19 cellular contexts compared by ENCODE assay signal in the genomic region with DNA sequence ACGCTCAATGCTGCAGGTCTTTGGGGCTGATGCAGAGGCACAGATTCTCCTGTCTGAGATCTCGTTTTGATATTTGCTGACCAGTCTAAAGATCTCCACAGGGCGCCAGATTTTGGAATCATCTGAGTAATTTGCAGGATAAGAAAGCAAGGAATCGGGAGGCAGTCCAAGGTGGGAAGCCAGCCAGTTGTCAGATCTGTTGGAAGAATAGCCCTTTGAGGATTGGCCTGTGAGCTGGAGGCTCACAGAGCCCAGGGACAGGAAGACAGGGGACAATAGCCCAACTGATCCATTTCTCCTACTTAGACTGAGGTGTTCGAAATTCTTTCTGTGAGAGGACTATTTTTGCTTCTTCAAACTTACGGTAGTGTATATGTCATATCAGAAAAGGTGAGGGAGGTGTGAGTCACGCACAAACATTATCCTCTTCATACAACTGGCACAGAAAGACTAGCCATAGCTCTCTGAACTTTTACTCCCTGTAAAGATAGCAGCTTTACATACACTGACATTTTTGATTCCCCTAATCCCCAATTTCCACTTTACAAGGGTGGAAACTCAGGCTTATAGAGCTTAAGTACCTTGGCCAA. TPM values are rescaled to one million over a fixed set of nuclear protein-coding genes. Genes with fewer than 3 reads are reported as not detected.
A peak's percentile ranks its signal among the peaks of the same experiment; 100 is the strongest.
DNase-seq lines count a peak whose midpoint lies in the region; ATAC-seq and TF ChIP-seq lines count a peak whose summit lies in the region.
"Had no signal": no experiment of that assay in that cellular context is flagged by ENCODE, and none has a peak within 500 bp of the region (broad histone marks: within the 10 kb centered on the region; RNA-seq: fewer than 3 reads in every experiment).

No MANE protein-coding gene starts in this region.

- peak overlapping the region; percentile 21 for H3K27ac Mint-ChIP-seq in activated naive CD8-positive, alpha-beta T cell treated with anti-CD3 and anti-CD28 coated beads for 36 hours
- H3K27ac Mint-ChIP-seq in activated naive CD8-positive, alpha-beta T cell treated with anti-CD3 and anti-CD28 coated beads, Interleukin-2, amount 50 U/mL, for 24 hours: no peak overlapping the region
- H3K27ac Mint-ChIP-seq in activated T-helper 17 cell treated with anti-CD3 and anti-CD28 coated beads, Interleukin-2, amount 50 U/mL, for 72 hours: peak overlapping the region; percentile 38
- H3K27ac Mint-ChIP-seq in naive thymus-derived CD8-positive, alpha-beta T cell: peak overlapping the region in 5 of 10 donors; percentile 9 to 67 (median 18)

- H3K4me3 ChIP-seq in lower leg skin (ENCODE audit: low read depth, poor library complexity, severe bottlenecking) (no peak overlapping the region), left lung (no peak overlapping the region)
- H3K4me3 ChIP-seq: cardiac muscle cell, tibial artery had no signal

- DNase-seq in activated naive CD8-positive, alpha-beta T cell treated with anti-CD3 and anti-CD28 coated beads for 36 hours: no peak
- no peak for DNase-seq in activated naive CD8-positive, alpha-beta T cell treated with anti-CD3 and anti-CD28 coated beads, Interleukin-2, amount 50 U/mL, for 24 hours
- DNase-seq in inferior parietal cortex (ENCODE audit: extremely low spot score) (peak; percentile 38), substantia nigra (lab: John Stamatoyannopoulos, UW) (peak in 44 of 49 donors; percentile 0 to 67 (median 30)), lower leg skin (ENCODE audit: low spot score in 2 of 2) (no peak), left lung (no peak)
- DNase-seq in naive thymus-derived CD8-positive, alpha-beta T cell: no peak
- DNase-seq: effector CD4-positive, alpha-beta T cell; GDM1; NCI-H2227 treated with DMSO at 0.1 percent for 48 hours; stimulated activated CD4-positive, alpha-beta T cell treated with anti-CD3 and anti-CD28 coated beads, Interleukin-4, amount 100 ng/mL, for 1 hour; tibial artery had no signal

- TF ChIP-seq POLR2A in lower leg skin (IDR thresholded peaks at IDR 0.05): no peak

- POLR2A ChIA-PET in naive thymus-derived CD8-positive, alpha-beta T cell (lab: Charles Lee): no interaction called here

- no peaks in the 10 kb centered on the region for H3K27me3 Mint-ChIP-seq in activated naive CD8-positive, alpha-beta T cell treated with anti-CD3 and anti-CD28 coated beads for 36 hours
- no peaks in the 10 kb centered on the region for H3K27me3 Mint-ChIP-seq in activated naive CD8-positive, alpha-beta T cell treated with anti-CD3 and anti-CD28 coated beads, Interleukin-2, amount 50 U/mL, for 24 hours
- no peaks in the 10 kb centered on the region for H3K27me3 Mint-ChIP-seq in activated T-helper 17 cell treated with anti-CD3 and anti-CD28 coated beads, Interleukin-2, amount 50 U/mL, for 72 hours
- no peaks in the 10 kb centered on the region for H3K27me3 Mint-ChIP-seq in naive thymus-derived CD8-positive, alpha-beta T cell

- no peaks in the 10 kb centered on the region for H3K4me1 ChIP-seq in left lung

- 61 to 74% methylated on average over 7 of the region's 7 CpGs for WGBS in lower leg skin, 2 donors

- peaks cover 12% of the 10 kb centered on the region for H3K4me1 Mint-ChIP-seq in activated naive CD8-positive, alpha-beta T cell treated with anti-CD3 and anti-CD28 coated beads for 36 hours
- peaks cover 20% of the 10 kb centered on the region for H3K4me1 Mint-ChIP-seq in activated naive CD8-positive, alpha-beta T cell treated with anti-CD3 and anti-CD28 coated beads, Interleukin-2, amount 50 U/mL, for 24 hours
- H3K4me1 Mint-ChIP-seq in activated T-helper 17 cell treated with anti-CD3 and anti-CD28 coated beads, Interleukin-2, amount 50 U/mL, for 72 hours: peaks cover 10% of the 10 kb centered on the region
- peaks cover 5 to 31% (median 20%) of the 10 kb centered on the region in 4 donors for H3K4me1 Mint-ChIP-seq in naive thymus-derived CD8-positive, alpha-beta T cell

- no peaks in the 10 kb centered on the region for H3K36me3 Mint-ChIP-seq in activated naive CD8-positive, alpha-beta T cell treated with anti-CD3 and anti-CD28 coated beads for 36 hours
- no peaks in the 10 kb centered on the region for H3K36me3 Mint-ChIP-seq in activated naive CD8-positive, alpha-beta T cell treated with anti-CD3 and anti-CD28 coated beads, Interleukin-2, amount 50 U/mL, for 24 hours (ENCODE audit: low read depth)
- no peaks in the 10 kb centered on the region for H3K36me3 Mint-ChIP-seq in activated T-helper 17 cell treated with anti-CD3 and anti-CD28 coated beads, Interleukin-2, amount 50 U/mL, for 72 hours (ENCODE audit: low read depth)
- no peaks in the 10 kb centered on the region for H3K36me3 Mint-ChIP-seq in naive thymus-derived CD8-positive, alpha-beta T cell

- no peaks in the 10 kb centered on the region for H3K27me3 ChIP-seq in left lung
- H3K27me3 ChIP-seq: cardiac muscle cell, tibial artery had no signal

- no peak for TF ChIP-seq CTCF in lower leg skin (IDR thresholded peaks at IDR 0.05)
- no peak for TF ChIP-seq CTCF in left lung (IDR thresholded peaks at IDR 0.05)

- no peak for ATAC-seq in activated naive CD8-positive, alpha-beta T cell treated with anti-CD3 and anti-CD28 coated beads, Interleukin-2, amount 50 U/mL, for 24 hours
- peak; percentile 77 for ATAC-seq in activated T-helper 17 cell treated with anti-CD3 and anti-CD28 coated beads, Interleukin-2, amount 50 U/mL, for 72 hours (replicated peaks)
- ATAC-seq in naive thymus-derived CD8-positive, alpha-beta T cell: no peak
- no peak for ATAC-seq in left lung

- no peaks in the 10 kb centered on the region for H3K36me3 ChIP-seq in left lung
- H3K36me3 ChIP-seq: cardiac muscle cell, tibial artery had no signal

- H3K4me3 Mint-ChIP-seq in activated naive CD8-positive, alpha-beta T cell treated with anti-CD3 and anti-CD28 coated beads for 36 hours: no peak overlapping the region
- no peak overlapping the region for H3K4me3 Mint-ChIP-seq in activated naive CD8-positive, alpha-beta T cell treated with anti-CD3 and anti-CD28 coated beads, Interleukin-2, amount 50 U/mL, for 24 hours
- peak overlapping the region; percentile 59 for H3K4me3 Mint-ChIP-seq in activated T-helper 17 cell treated with anti-CD3 and anti-CD28 coated beads, Interleukin-2, amount 50 U/mL, for 72 hours
- peak overlapping the region in 2 of 10 donors; percentile 20 to 53 for H3K4me3 Mint-ChIP-seq in naive thymus-derived CD8-positive, alpha-beta T cell

- H3K27ac ChIP-seq in substantia nigra (ENCODE audit: low read depth, low read length, poor library complexity, severe bottlenecking): peak overlapping the region; percentile 79
- peak overlapping the region in 1 of 2 donors; percentile 79 for H3K27ac ChIP-seq in left lung
- H3K27ac ChIP-seq: cardiac muscle cell, tibial artery, VCaP had no signal

- H3K9me3 Mint-ChIP-seq in activated naive CD8-positive, alpha-beta T cell treated with anti-CD3 and anti-CD28 coated beads for 36 hours: no peaks in the 10 kb centered on the region
- H3K9me3 Mint-ChIP-seq in activated naive CD8-positive, alpha-beta T cell treated with anti-CD3 and anti-CD28 coated beads, Interleukin-2, amount 50 U/mL, for 24 hours: no peaks in the 10 kb centered on the region
- H3K9me3 Mint-ChIP-seq in activated T-helper 17 cell treated with anti-CD3 and anti-CD28 coated beads, Interleukin-2, amount 50 U/mL, for 72 hours: no peaks in the 10 kb centered on the region
- no peaks in the 10 kb centered on the region for H3K9me3 Mint-ChIP-seq in naive thymus-derived CD8-positive, alpha-beta T cell

- no peaks in the 10 kb centered on the region for H3K9me3 ChIP-seq in left lung
- H3K9me3 ChIP-seq: tibial artery had no signal

- intact Hi-C loops in lower leg skin (cut with DNase I; ENCODE audit: low total_unique reads): no loop called here
- intact Hi-C loops in left lung (cut with DNase I): no loop called here

RNA-seq across cellular contexts. Expression of a gene that starts 8.8 kb away (rescaled TPM):
- total RNA-seq in activated naive CD8-positive, alpha-beta T cell treated with anti-CD3 and anti-CD28 coated beads for 36 hours: not detected
- total RNA-seq in activated T-helper 17 cell treated with anti-CD3 and anti-CD28 coated beads, Interleukin-2, amount 50 U/mL, for 72 hours: under 1 TPM in 1 of 2 donors, not detected in 1; 0.11 TPM
- total RNA-seq in lower leg skin: 10 to 100 TPM in 1 of 4 donors, 1 to 10 TPM in 3; 3.1 to 10.9 (median 6.8) TPM
- total RNA-seq in naive thymus-derived CD8-positive, alpha-beta T cell: not detected
- under 1 TPM in 2 of 3 donors, not detected in 1; 0.11 to 0.19 TPM for polyA plus RNA-seq in naive thymus-derived CD8-positive, alpha-beta T cell
- 10 to 100 TPM in 1 of 2 donors, 1 to 10 TPM in 1; 9.2 to 13.7 TPM for total RNA-seq in left lung
- total RNA-seq: fibroblast of lung; kidney epithelial cell; mononuclear cell; T-helper 1 cell treated with Interleukin-12 subunit alpha and Interleukin-12 subunit beta and Interleukin-4 antibody, amounts not matched to agents 30 ng/mL and 1 ng/mL, for 36 hours had no signal
- polyA plus RNA-seq: cardiac muscle cell, fibroblast of lung had no signal

Comparison
In these comparisons a context has a peak if more than half of its experiments do, and no peak if none do; other contexts are left out.
1. DNase-seq: peak in inferior parietal cortex (single experiment) and substantia nigra (44 of 49); none in activated naive CD8-positive, alpha-beta T cell treated with anti-CD3 and anti-CD28 coated beads for 36 hours (single experiment), activated naive CD8-positive, alpha-beta T cell treated with anti-CD3 and anti-CD28 coated beads, Interleukin-2, amount 50 U/mL, for 24 hours (single experiment), lower leg skin (0 of 2), naive thymus-derived CD8-positive, alpha-beta T cell (0 of 10) and left lung (0 of 2).